ENCODE assay signal across 11 cellular contexts in genomic region chrX:71514367-71515038, GRCh38. TPM values are rescaled to one million over a fixed set of nuclear protein-coding genes. Genes with fewer than 3 reads are reported as not detected.
DNase-seq lines count a peak whose midpoint lies in the region; ATAC-seq, FAIRE-seq and TF ChIP-seq lines count a peak whose summit lies in the region.
"Had no signal": no experiment of that assay in that cellular context is flagged by ENCODE, and none has a peak within 500 bp of the region (broad histone marks: within the 10 kb centered on the region; RNA-seq: fewer than 3 reads in every experiment).

No MANE protein-coding gene starts in this region.

- TF ChIP-seq POLR2A in erythroblast (IDR thresholded peaks at IDR 0.05; ENCODE audit: low read length): no peak

- FAIRE-seq in small intestine (lab: Jason Lieb, UNC): no peak
- FAIRE-seq: endometrium had no signal

- no peaks in the 10 kb centered on the region for H3K36me3 ChIP-seq in mucosa of descending colon (ENCODE audit: low read depth)
- no peaks in the 10 kb centered on the region for H3K36me3 ChIP-seq in small intestine (ENCODE audit: control insufficient read depth in 2 of 2, insufficient read depth in 2 of 2, low read length in 2 of 2)

- WGBS in small intestine, 3 donors: 30 to 49% (median 47%) methylated on average over 5 of the region's 5 CpGs

- CTCF ChIA-PET in HEK293T (lab: Yijun Ruan, JAX): no interaction called here

- no peaks in the 10 kb centered on the region for H3K27me3 ChIP-seq in small intestine (ENCODE audit: control insufficient read depth in 2 of 2, insufficient read depth in 2 of 2, low read length in 2 of 2)

- in situ Hi-C loops in SK-MEL-5 (cut with HindIII; ENCODE audit: low pct_unique_long_range_greater_than_20kb, low sequenced_read_pairs): no loop called here

- no peaks in the 10 kb centered on the region for H3K9me3 ChIP-seq in mucosa of descending colon
- H3K9me3 ChIP-seq in small intestine (ENCODE audit: control insufficient read depth, low read depth): no peaks in the 10 kb centered on the region

- TF ChIP-seq CTCF in mucosa of descending colon (IDR thresholded peaks at IDR 0.05): no peak

- POLR2A ChIA-PET in HEK293T (lab: Yijun Ruan, JAX): interaction anchor here (0.6 to 7.3 kb wide), 2 partner anchors 18 to 39 kb away, joined by 3 to 35 read pairs; partner anchors contain the start of gene OGT

- peak; percentile 91 for ATAC-seq in GM18502 (IDR thresholded peaks at IDR 0.05; ENCODE audit: poor library complexity, unreplicated experiment)
- ATAC-seq in mucosa of descending colon: peak; percentile 36

- peak overlapping the region in 1 of 2 donors; percentile 39 for H3K27ac ChIP-seq in small intestine (ENCODE audit: low read depth in 1 of 2, low read length in 1 of 2)
- H3K27ac ChIP-seq: parathyroid adenoma had no signal

- intact Hi-C loops in mucosa of descending colon (cut with DNase I, micrococcal nuclease): no loop called here

- H3K4me1 ChIP-seq in mucosa of descending colon (ENCODE audit: low read depth) (no peaks in the 10 kb centered on the region), small intestine (ENCODE audit: control insufficient read depth in 2 of 2, insufficient read depth in 1 of 2, low read depth in 1 of 2, low read length in 1 of 2) (no peaks in the 10 kb centered on the region)
- H3K4me1 ChIP-seq: parathyroid adenoma had no signal

- H3K4me3 ChIP-seq in mucosa of descending colon (no peak overlapping the region), small intestine (ENCODE audit: low read depth in 1 of 2, low read length in 2 of 2) (no peak overlapping the region)

- DNase-seq in HEK293T (ENCODE audit: extremely low spot score) (no peak), SK-MEL-5 (ENCODE audit: low read depth, low spot score) (peak; percentile 9), mucosa of descending colon (peak in 1 of 3 donors; percentile 15), occipital lobe (lab: John Stamatoyannopoulos, UW) (no peak), AG08395 (ENCODE audit: low spot score) (no peak), small intestine (no peak), erythroblast (lab: John Stamatoyannopoulos, UW) (no peak)
- DNase-seq: SHP77 treated with DMSO at 0.1 percent for 48 hours had no signal

TF ChIP-seq in HEK293T, 16 proteins besides CTCF, POLR2A, EP300 and RAD21:
- no peak for TF ChIP-seq HDGF (IDR thresholded peaks at IDR 0.05; ENCODE audit: borderline replicate concordance)
- no peak for TF ChIP-seq CTBP1 (IDR thresholded peaks at IDR 0.05; ENCODE audit: borderline replicate concordance)
- peak; percentile 33; the same call in 1 of the 2 replicates for TF ChIP-seq ZNF384 (IDR thresholded peaks at IDR 0.05)
- TF ChIP-seq SP1 (IDR thresholded peaks at IDR 0.05): no peak

RNA-seq across cellular contexts. Expression of gene OGT, which starts 18.4 kb away (rescaled TPM):
- 80.3 and 98.0 TPM in 2 replicates for total RNA-seq in SK-MEL-5 (2014; rRNA removed; shearing (Covaris generic))
- 33.4 and 57.9 TPM in 2 replicates for polyA plus RNA-seq in SK-MEL-5 (2015; cell fraction: cytosol; rRNA removed)
- polyA plus RNA-seq in SK-MEL-5 (2015; cell fraction: nucleus; rRNA removed): 2,055 and 2,400 TPM in 2 replicates
- 100 to 1,000 TPM in 2 of 3 donors, 10 to 100 TPM in 1; 89.4 to 133 (median 120) TPM for total RNA-seq in mucosa of descending colon
- 248 TPM for total RNA-seq in occipital lobe
- 10 to 100 TPM; 25.4 to 31.1 (median 27.7) TPM for polyA plus RNA-seq in small intestine
